1 cellular context compared by ENCODE assay signal in the genomic region with DNA sequence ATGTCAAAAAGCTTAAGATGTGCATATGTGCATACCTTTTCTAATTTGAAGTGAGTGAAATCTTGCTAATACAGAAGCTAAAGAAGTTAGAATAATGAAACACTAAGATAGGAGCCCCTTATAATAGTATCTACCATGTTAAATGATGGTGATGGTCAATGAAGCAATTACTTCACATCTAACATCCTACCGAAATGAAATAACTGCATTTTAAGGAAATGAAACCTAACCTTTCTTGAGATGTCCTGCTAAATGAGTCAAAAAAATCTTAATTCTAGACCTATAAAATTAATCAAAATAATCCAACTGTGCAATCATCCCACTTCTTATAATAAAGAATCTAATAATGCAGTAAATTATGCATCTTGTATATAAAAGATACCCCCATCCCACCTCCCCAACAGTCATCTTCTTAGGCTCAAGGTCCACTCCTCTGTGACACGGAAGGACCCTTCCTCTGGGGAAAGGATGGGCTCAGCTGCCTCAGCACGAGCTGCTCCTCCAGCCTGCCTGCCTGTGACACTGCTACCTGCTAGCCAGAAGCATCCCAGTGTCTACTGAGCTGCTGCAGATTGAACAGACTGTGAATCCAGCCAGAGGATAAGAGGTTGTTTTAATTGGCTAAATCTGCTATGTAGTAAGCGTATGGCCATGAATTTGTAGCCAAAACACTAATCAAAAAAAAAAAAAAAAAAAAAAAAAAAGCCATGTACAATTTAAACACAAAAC.
TF ChIP-seq lines count a peak whose summit lies in the region.

No MANE protein-coding gene starts in this region.

TF ChIP-seq in IMR-90, 13 proteins besides CTCF, POLR2A, EP300 and RAD21 (continued from another document):
- TF ChIP-seq, protein P1, sequence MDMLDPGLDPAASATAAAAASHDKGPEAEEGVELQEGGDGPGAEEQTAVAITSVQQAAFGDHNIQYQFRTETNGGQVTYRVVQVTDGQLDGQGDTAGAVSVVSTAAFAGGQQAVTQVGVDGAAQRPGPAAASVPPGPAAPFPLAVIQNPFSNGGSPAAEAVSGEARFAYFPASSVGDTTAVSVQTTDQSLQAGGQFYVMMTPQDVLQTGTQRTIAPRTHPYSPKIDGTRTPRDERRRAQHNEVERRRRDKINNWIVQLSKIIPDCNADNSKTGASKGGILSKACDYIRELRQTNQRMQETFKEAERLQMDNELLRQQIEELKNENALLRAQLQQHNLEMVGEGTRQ (IDR thresholded peaks at IDR 0.05; ENCODE audit: low read depth, low read length): no peak
- TF ChIP-seq MAFK (IDR thresholded peaks at IDR 0.05; ENCODE audit: low read depth, low read length): no peak
- TF ChIP-seq, protein P2, sequence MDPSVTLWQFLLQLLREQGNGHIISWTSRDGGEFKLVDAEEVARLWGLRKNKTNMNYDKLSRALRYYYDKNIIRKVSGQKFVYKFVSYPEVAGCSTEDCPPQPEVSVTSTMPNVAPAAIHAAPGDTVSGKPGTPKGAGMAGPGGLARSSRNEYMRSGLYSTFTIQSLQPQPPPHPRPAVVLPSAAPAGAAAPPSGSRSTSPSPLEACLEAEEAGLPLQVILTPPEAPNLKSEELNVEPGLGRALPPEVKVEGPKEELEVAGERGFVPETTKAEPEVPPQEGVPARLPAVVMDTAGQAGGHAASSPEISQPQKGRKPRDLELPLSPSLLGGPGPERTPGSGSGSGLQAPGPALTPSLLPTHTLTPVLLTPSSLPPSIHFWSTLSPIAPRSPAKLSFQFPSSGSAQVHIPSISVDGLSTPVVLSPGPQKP (IDR thresholded peaks at IDR 0.05; ENCODE audit: borderline replicate concordance, low read depth, low read length): no peak
